In genomic region chr22:31613286-31613903, GRCh38 we compare ENCODE assay signal across 1 cellular context.
A peak's percentile ranks its signal among the peaks of the same experiment; 100 is the strongest.
TF ChIP-seq lines count a peak whose summit lies in the region.

No MANE protein-coding gene starts in this region.

TF ChIP-seq in HepG2, 621 proteins besides CTCF, POLR2A, EP300 and RAD21:
- TF ChIP-seq MXD3 (CRISPR knock-in tag; IDR thresholded peaks at IDR 0.05) (no peak), RBFOX2 (IDR thresholded peaks at IDR 0.05; ENCODE audit: low read depth, low read length) (peak; percentile 55), MAFG (CRISPR knock-in tag; IDR thresholded peaks at IDR 0.05) (no peak), ZKSCAN5 (CRISPR knock-in tag; IDR thresholded peaks at IDR 0.05) (peak; percentile 81), ZMAT3 (CRISPR knock-in tag; conservative IDR thresholded peaks at IDR 0.05) (no peak), AGO2 (optimal IDR thresholded peaks at IDR 0.05; ENCODE audit: low read depth, low read length) (peak; percentile 98), ZNF775 (CRISPR knock-in tag; IDR thresholded peaks at IDR 0.05; ENCODE audit: borderline replicate concordance) (no peak), TFDP2 (CRISPR knock-in tag; IDR thresholded peaks at IDR 0.05) (no peak), ZNF614 (CRISPR knock-in tag; IDR thresholded peaks at IDR 0.05; ENCODE audit: borderline replicate concordance) (no peak), NR2F1 (CRISPR knock-in tag; IDR thresholded peaks at IDR 0.05) (no peak), TBL1XR1 (IDR thresholded peaks at IDR 0.05; ENCODE audit: borderline replicate concordance, low read length, partially characterized antibody) (no peak), SAFB2 (CRISPR knock-in tag; IDR thresholded peaks at IDR 0.05; ENCODE audit: borderline replicate concordance, low read depth) (no peak), ZNF556 (CRISPR knock-in tag; IDR thresholded peaks at IDR 0.05; ENCODE audit: borderline replicate concordance) (0 out of 2 replicates have a peak, but pooled peaks have one; percentile 24), AKAP8 (CRISPR knock-in tag; IDR thresholded peaks at IDR 0.05) (0 out of 2 replicates have a peak, but pooled peaks have one; percentile 25), ZFX (CRISPR knock-in tag; IDR thresholded peaks at IDR 0.05; ENCODE audit: low read depth) (peak; percentile 36; the same call in 1 of the 2 replicates), TARDBP (CRISPR knock-in tag; IDR thresholded peaks at IDR 0.05) (no peak), ZNF678 (CRISPR knock-in tag; IDR thresholded peaks at IDR 0.05) (no peak)
- TF ChIP-seq, protein P1, sequence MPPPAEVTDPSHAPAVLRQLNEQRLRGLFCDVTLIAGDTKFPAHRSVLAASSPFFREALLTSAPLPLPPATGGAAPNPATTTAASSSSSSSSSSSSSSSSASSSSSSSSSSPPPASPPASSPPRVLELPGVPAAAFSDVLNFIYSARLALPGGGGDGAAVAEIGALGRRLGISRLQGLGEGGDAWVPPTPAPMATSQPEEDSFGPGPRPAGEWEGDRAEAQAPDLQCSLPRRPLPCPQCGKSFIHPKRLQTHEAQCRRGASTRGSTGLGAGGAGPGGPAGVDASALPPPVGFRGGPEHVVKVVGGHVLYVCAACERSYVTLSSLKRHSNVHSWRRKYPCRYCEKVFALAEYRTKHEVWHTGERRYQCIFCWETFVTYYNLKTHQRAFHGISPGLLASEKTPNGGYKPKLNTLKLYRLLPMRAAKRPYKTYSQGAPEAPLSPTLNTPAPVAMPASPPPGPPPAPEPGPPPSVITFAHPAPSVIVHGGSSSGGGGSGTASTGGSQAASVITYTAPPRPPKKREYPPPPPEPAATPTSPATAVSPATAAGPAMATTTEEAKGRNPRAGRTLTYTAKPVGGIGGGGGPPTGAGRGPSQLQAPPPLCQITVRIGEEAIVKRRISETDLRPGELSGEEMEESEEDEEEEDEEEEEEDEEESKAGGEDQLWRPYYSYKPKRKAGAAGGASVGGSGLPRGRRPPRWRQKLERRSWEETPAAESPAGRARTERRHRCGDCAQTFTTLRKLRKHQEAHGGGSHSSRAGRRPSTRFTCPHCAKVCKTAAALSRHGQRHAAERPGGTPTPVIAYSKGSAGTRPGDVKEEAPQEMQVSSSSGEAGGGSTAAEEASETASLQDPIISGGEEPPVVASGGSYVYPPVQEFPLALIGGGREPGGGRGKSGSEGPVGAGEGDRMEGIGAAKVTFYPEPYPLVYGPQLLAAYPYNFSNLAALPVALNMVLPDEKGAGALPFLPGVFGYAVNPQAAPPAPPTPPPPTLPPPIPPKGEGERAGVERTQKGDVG (CRISPR knock-in tag; IDR thresholded peaks at IDR 0.05; ENCODE audit: borderline replicate concordance) = 0 out of 2 replicates have a peak, but pooled peaks have one; percentile 31
- TF ChIP-seq, protein P2, sequence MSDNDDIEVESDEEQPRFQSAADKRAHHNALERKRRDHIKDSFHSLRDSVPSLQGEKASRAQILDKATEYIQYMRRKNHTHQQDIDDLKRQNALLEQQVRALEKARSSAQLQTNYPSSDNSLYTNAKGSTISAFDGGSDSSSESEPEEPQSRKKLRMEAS (IDR thresholded peaks at IDR 0.05) = 0 out of 2 replicates have a peak, but pooled peaks have one; percentile 33
- TF ChIP-seq, protein P3, sequence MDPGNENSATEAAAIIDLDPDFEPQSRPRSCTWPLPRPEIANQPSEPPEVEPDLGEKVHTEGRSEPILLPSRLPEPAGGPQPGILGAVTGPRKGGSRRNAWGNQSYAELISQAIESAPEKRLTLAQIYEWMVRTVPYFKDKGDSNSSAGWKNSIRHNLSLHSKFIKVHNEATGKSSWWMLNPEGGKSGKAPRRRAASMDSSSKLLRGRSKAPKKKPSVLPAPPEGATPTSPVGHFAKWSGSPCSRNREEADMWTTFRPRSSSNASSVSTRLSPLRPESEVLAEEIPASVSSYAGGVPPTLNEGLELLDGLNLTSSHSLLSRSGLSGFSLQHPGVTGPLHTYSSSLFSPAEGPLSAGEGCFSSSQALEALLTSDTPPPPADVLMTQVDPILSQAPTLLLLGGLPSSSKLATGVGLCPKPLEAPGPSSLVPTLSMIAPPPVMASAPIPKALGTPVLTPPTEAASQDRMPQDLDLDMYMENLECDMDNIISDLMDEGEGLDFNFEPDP (CRISPR knock-in tag; conservative IDR thresholded peaks at IDR 0.05) = no peak
- TF ChIP-seq, protein P4, sequence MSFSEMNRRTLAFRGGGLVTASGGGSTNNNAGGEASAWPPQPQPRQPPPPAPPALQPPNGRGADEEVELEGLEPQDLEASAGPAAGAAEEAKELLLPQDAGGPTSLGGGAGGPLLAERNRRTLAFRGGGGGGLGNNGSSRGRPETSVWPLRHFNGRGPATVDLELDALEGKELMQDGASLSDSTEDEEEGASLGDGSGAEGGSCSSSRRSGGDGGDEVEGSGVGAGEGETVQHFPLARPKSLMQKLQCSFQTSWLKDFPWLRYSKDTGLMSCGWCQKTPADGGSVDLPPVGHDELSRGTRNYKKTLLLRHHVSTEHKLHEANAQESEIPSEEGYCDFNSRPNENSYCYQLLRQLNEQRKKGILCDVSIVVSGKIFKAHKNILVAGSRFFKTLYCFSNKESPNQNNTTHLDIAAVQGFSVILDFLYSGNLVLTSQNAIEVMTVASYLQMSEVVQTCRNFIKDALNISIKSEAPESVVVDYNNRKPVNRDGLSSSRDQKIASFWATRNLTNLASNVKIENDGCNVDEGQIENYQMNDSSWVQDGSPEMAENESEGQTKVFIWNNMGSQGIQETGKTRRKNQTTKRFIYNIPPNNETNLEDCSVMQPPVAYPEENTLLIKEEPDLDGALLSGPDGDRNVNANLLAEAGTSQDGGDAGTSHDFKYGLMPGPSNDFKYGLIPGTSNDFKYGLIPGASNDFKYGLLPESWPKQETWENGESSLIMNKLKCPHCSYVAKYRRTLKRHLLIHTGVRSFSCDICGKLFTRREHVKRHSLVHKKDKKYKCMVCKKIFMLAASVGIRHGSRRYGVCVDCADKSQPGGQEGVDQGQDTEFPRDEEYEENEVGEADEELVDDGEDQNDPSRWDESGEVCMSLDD (CRISPR knock-in tag; IDR thresholded peaks at IDR 0.05; ENCODE audit: borderline replicate concordance) = no peak
- TF ChIP-seq, protein P5, sequence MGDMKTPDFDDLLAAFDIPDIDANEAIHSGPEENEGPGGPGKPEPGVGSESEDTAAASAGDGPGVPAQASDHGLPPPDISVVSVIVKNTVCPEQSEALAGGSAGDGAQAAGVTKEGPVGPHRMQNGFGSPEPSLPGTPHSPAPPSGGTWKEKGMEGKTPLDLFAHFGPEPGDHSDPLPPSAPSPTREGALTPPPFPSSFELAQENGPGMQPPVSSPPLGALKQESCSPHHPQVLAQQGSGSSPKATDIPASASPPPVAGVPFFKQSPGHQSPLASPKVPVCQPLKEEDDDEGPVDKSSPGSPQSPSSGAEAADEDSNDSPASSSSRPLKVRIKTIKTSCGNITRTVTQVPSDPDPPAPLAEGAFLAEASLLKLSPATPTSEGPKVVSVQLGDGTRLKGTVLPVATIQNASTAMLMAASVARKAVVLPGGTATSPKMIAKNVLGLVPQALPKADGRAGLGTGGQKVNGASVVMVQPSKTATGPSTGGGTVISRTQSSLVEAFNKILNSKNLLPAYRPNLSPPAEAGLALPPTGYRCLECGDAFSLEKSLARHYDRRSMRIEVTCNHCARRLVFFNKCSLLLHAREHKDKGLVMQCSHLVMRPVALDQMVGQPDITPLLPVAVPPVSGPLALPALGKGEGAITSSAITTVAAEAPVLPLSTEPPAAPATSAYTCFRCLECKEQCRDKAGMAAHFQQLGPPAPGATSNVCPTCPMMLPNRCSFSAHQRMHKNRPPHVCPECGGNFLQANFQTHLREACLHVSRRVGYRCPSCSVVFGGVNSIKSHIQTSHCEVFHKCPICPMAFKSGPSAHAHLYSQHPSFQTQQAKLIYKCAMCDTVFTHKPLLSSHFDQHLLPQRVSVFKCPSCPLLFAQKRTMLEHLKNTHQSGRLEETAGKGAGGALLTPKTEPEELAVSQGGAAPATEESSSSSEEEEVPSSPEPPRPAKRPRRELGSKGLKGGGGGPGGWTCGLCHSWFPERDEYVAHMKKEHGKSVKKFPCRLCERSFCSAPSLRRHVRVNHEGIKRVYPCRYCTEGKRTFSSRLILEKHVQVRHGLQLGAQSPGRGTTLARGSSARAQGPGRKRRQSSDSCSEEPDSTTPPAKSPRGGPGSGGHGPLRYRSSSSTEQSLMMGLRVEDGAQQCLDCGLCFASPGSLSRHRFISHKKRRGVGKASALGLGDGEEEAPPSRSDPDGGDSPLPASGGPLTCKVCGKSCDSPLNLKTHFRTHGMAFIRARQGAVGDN (CRISPR knock-in tag; IDR thresholded peaks at IDR 0.05) = peak; percentile 62
- TF ChIP-seq, protein P6, sequence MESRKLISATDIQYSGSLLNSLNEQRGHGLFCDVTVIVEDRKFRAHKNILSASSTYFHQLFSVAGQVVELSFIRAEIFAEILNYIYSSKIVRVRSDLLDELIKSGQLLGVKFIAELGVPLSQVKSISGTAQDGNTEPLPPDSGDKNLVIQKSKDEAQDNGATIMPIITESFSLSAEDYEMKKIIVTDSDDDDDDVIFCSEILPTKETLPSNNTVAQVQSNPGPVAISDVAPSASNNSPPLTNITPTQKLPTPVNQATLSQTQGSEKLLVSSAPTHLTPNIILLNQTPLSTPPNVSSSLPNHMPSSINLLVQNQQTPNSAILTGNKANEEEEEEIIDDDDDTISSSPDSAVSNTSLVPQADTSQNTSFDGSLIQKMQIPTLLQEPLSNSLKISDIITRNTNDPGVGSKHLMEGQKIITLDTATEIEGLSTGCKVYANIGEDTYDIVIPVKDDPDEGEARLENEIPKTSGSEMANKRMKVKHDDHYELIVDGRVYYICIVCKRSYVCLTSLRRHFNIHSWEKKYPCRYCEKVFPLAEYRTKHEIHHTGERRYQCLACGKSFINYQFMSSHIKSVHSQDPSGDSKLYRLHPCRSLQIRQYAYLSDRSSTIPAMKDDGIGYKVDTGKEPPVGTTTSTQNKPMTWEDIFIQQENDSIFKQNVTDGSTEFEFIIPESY (CRISPR knock-in tag; IDR thresholded peaks at IDR 0.05) = peak; percentile 80
- TF ChIP-seq, protein P7, sequence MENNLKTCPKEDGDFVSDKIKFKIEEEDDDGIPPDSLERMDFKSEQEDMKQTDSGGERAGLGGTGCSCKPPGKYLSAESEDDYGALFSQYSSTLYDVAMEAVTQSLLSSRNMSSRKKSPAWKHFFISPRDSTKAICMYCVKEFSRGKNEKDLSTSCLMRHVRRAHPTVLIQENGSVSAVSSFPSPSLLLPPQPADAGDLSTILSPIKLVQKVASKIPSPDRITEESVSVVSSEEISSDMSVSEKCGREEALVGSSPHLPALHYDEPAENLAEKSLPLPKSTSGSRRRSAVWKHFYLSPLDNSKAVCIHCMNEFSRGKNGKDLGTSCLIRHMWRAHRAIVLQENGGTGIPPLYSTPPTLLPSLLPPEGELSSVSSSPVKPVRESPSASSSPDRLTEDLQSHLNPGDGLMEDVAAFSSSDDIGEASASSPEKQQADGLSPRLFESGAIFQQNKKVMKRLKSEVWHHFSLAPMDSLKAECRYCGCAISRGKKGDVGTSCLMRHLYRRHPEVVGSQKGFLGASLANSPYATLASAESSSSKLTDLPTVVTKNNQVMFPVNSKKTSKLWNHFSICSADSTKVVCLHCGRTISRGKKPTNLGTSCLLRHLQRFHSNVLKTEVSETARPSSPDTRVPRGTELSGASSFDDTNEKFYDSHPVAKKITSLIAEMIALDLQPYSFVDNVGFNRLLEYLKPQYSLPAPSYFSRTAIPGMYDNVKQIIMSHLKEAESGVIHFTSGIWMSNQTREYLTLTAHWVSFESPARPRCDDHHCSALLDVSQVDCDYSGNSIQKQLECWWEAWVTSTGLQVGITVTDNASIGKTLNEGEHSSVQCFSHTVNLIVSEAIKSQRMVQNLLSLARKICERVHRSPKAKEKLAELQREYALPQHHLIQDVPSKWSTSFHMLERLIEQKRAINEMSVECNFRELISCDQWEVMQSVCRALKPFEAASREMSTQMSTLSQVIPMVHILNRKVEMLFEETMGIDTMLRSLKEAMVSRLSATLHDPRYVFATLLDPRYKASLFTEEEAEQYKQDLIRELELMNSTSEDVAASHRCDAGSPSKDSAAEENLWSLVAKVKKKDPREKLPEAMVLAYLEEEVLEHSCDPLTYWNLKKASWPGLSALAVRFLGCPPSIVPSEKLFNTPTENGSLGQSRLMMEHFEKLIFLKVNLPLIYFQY (CRISPR knock-in tag; IDR thresholded peaks at IDR 0.05; ENCODE audit: borderline replicate concordance) = no peak
